8 cellular contexts compared by ENCODE assay signal in the genomic region with DNA sequence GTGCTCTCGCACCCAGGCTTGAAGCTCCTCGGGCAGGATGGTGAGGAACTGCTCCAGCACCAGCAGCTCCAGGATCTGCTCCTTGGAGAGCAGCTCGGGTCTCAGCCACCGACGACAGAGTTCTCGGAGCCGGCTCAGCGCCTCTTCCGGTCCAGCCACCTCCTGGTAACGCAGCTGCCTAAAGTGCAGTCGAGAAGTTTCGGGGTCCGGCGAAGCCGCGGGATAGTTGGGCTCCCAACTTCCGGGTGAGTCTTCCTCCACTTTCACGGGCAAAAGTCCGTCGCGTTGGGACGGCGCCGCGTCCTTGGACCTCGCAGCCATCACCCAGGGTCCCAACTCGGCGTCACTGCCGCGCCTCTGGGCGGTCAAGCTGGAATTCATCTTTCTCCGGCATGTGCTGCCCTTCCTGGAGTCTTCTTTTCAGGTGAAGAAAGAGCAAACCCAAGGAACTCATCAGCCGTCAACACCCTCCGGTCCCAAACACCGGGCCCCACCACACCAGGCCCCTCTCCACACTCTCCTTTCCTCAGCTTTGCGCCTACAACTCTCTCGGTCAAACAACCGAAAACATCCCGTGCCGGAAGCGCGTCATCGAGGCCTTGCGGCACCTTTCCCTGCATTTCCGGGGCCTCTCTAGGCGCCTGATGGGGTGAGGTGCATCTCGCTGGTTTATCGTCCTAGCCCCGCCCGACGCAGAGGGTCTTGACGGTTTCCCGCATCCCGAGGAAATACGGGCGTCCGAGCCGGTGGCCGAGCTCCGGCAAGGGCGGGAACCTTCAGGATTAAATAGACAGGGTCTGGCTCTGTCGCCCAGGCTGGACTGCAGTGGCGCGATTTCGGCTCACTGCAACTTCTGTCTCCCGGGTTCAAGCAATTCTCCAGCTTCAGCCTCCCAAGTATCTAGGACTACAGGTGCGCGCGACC. TPM values are rescaled to one million over a fixed set of nuclear protein-coding genes. Genes with fewer than 3 reads are reported as not detected.
DNase-seq lines count a peak whose midpoint lies in the region; ATAC-seq and TF ChIP-seq lines count a peak whose summit lies in the region.

Gene ZNF394 (minus strand): TSS at position 569 of the 924 bp plus-strand sequence. CDS start 188 bp downstream, at position 381.

- WGBS in heart right ventricle, 2 donors: 1% methylated on average over 69 of the region's 69 CpGs
- WGBS in transverse colon (ENCODE audit: low coverage in 1 of 2), 2 donors: 0 to 1% methylated on average over 7 to 59 of the region's 69 CpGs

- intact Hi-C loops in T-helper 1 cell treated with Interleukin-12 subunit alpha and Interleukin-12 subunit beta and Interleukin-4 antibody, amounts not matched to agents 30 ng/mL and 1 ng/mL, for 36 hours (cut with micrococcal nuclease): loop anchor here (1.0 to 10.0 kb wide), 8 partner anchors 28 to 495 kb away; partner anchors contain the start of genes ATP5MF, FAM200A, TRIM4 and ZNF655
- intact Hi-C loops in heart right ventricle (cut with DNase I): loop anchor here in 8 of 10 donors (5.0 to 10.0 kb wide), 5 partner anchors 52 to 125 kb away; partner anchors contain the start of genes FAM200A (in 6 of the 8), ZNF655 (in 6 of the 8), ARPC1B (in 1 of the 8) and BUD31 (in 1 of the 8)
- intact Hi-C loops in transverse colon (cut with DNase I; ENCODE audit: low total_unique reads): no loop called here

- DNase-seq in GM10266 (ENCODE audit: extremely low spot score) (peak; percentile 80), NCI-H1436 treated with DMSO at 0.1 percent for 48 hours (lab: John Stamatoyannopoulos, UW) (peak; percentile 65), amniotic epithelial cell (ENCODE audit: low read depth) (peak; percentile 91), heart right ventricle (peak; percentile 91 to 93), pons (ENCODE audit: low spot score) (peak; percentile 95), transverse colon (peak; percentile 94)

- H3K4me1 ChIP-seq in heart right ventricle: peaks cover 6 to 38% (median 32%) of the 10 kb centered on the region in 9 donors
- peaks cover 3 to 31% (median 26%) of the 10 kb centered on the region in 4 donors for H3K4me1 ChIP-seq in transverse colon

- H3K27ac ChIP-seq in heart right ventricle: peak within 1 kb of the TSS; percentile 77 to 96 (median 90)
- H3K27ac ChIP-seq in transverse colon: peak within 1 kb of the TSS; percentile 93 to 98 (median 96)

- TF ChIP-seq CTCF in GM10266 (IDR thresholded peaks at IDR 0.05; ENCODE audit: control insufficient read depth, insufficient read depth, low read depth, missing control alignments) (no peak), heart right ventricle (IDR thresholded peaks at IDR 0.05) (peak in 2 of 9 donors; percentile 16), transverse colon (IDR thresholded peaks at IDR 0.05) (no peak)

- in situ Hi-C loops in transverse colon (cut with MboI; ENCODE audit: low pct_ligation_motif_present in 1 of 4, low pct_unique_long_range_greater_than_20kb in 1 of 4, low sequenced_read_pairs in 3 of 4): loop anchor here in 1 of 4 donors (10.0 kb wide), 1 partner anchor 55 kb away; the partner anchor contains the start of genes FAM200A and ZNF655

- H3K36me3 ChIP-seq in heart right ventricle: peaks cover 0 to 38% (median 18%) of the 10 kb centered on the region in 9 donors
- peaks cover 0 to 16% (median 2%) of the 10 kb centered on the region in 4 donors for H3K36me3 ChIP-seq in transverse colon

- peak; percentile 45 for ATAC-seq in HG02759 (IDR thresholded peaks at IDR 0.05; ENCODE audit: unreplicated experiment)
- peak; percentile 54 to 75 (median 66) for ATAC-seq in heart right ventricle

- TF ChIP-seq EP300 in transverse colon (IDR thresholded peaks at IDR 0.05; ENCODE audit: low read depth): no peak

- H3K4me3 ChIP-seq in heart right ventricle (peak within 1 kb of the TSS; percentile 49 to 100 (median 79)), transverse colon (peak within 1 kb of the TSS; percentile 63 to 83 (median 65))

- no peaks in the 10 kb centered on the region for H3K27me3 ChIP-seq in heart right ventricle
- no peaks in the 10 kb centered on the region for H3K27me3 ChIP-seq in transverse colon

- peak; percentile 92 for TF ChIP-seq POLR2A in transverse colon (IDR thresholded peaks at IDR 0.05)

- H3K9me3 ChIP-seq in heart right ventricle (peaks cover 0 to 10% (median 1%) of the 10 kb centered on the region in 11 donors), transverse colon (no peaks in the 10 kb centered on the region)

RNA-seq across cellular contexts. Expression of gene ZNF394, which starts in this region (rescaled TPM):
- 60.1 and 61.7 TPM in 2 replicates for total RNA-seq in T-helper 1 cell treated with Interleukin-12 subunit alpha and Interleukin-12 subunit beta and Interleukin-4 antibody, amounts not matched to agents 30 ng/mL and 1 ng/mL, for 36 hours
- total RNA-seq in heart right ventricle: 10 to 100 TPM; 14.1 to 20.2 (median 16.0) TPM
- polyA plus RNA-seq in heart right ventricle: 10 to 100 TPM; 10.8 to 23.6 TPM
- 10 to 100 TPM; 24.5 to 48.7 (median 38.5) TPM for total RNA-seq in transverse colon

Comparison
In these comparisons a context has a peak if more than half of its experiments do, and no peak if none do; other contexts are left out.
1. Peak in every context shown above with its lines: DNase-seq, ATAC-seq, H3K4me3 ChIP-seq and H3K27ac ChIP-seq.